ENCODE assay signal across 27 cellular contexts in genomic region chr2:204225633-204226032, GRCh38.
"Had no signal": no experiment of that assay in that cellular context is flagged by ENCODE, and none has a peak within 500 bp of the region (broad histone marks: within the 10 kb centered on the region; RNA-seq: fewer than 3 reads in every experiment).

No MANE protein-coding gene starts in this region.

- H3K4me3 ChIP-seq: ovary, right lobe of liver, thoracic aorta had no signal

- H3K4me1 ChIP-seq: right lobe of liver had no signal

- H3K9me3 ChIP-seq: ovary, right lobe of liver, thoracic aorta had no signal

- H3K27me3 ChIP-seq: ovary, right lobe of liver had no signal

- FAIRE-seq: astrocyte, endothelial cell of umbilical vein, keratinocyte, urothelium cell line had no signal

- ATAC-seq: activated T-helper 17 cell treated with anti-CD3 and anti-CD28 coated beads, Interleukin-2, amount 50 U/mL, for 72 hours; effector memory CD8-positive, alpha-beta T cell; left cardiac atrium; right lobe of liver had no signal

- H3K27ac ChIP-seq: ovary, right lobe of liver, thoracic aorta had no signal

- DNase-seq: activated CD4-positive, alpha-beta memory T cell treated with anti-CD3 and anti-CD28 coated beads, Interleukin-2, amount 10 ng/mL, durations not matched to agents 7 days and 5 days; activated CD4-positive, alpha-beta T cell treated with anti-CD3 and anti-CD28 coated beads, Interleukin-2, amount 10 ng/mL, durations not matched to agents 24 days and 14 days; activated CD4-positive, CD25-positive, alpha-beta regulatory T cell treated with anti-CD3 and anti-CD28 coated beads, Interleukin-2, amount 50 U/mL, for 72 hours; activated CD8-positive, alpha-beta memory T cell treated with anti-CD3 and anti-CD28 coated beads, Interleukin-2, amount 50 U/mL, for 48 hours; activated gamma-delta T cell treated with Interleukin-2 at 50 U/mL for 16 hours; activated naive CD4-positive, alpha-beta T cell treated with anti-CD3 and anti-CD28 coated beads, Interleukin-2, amount 50 U/mL, for 16 hours; activated T-cell treated with anti-CD3 and anti-CD28 coated beads, Interleukin-2, amount 50 U/mL, for 24 hours; amniotic stem cell; caudate nucleus; cortex of kidney; effector memory CD8-positive, alpha-beta T cell; head of caudate nucleus; hippocampal formation; left cardiac atrium; mammary epithelial cell; naive B cell; ovary; right lobe of liver; stimulated activated CD4-positive, alpha-beta T cell treated with anti-CD3 and anti-CD28 coated beads, Interleukin-12 subunit alpha, Interleukin-12 subunit beta, amount 100 ng/mL, for 4 hours; stimulated activated CD4-positive, alpha-beta T cell treated with anti-CD3 and anti-CD28 coated beads, Interleukin-4, amount 100 ng/mL, for 1 hour; trophoblast cell had no signal

- H3K36me3 ChIP-seq: ovary, right lobe of liver, thoracic aorta had no signal
